1 cellular context compared by ENCODE assay signal in genomic region chr6:10395171-10395945, GRCh38.
TF ChIP-seq lines count a peak whose summit lies in the region.

No MANE protein-coding gene starts in this region.

TF ChIP-seq in neural cell, 6 proteins besides CTCF, POLR2A, EP300 and RAD21:
- no peak for TF ChIP-seq REST (IDR thresholded peaks at IDR 0.05; ENCODE audit: borderline replicate concordance)
- TF ChIP-seq POLR2AphosphoS5 (IDR thresholded peaks at IDR 0.05), result peak; percentile 50
